In genomic region chr15:40435331-40436089, GRCh38 we compare ENCODE assay signal across 9 cellular contexts. TPM values are rescaled to one million over a fixed set of nuclear protein-coding genes. Genes with fewer than 3 reads are reported as not detected.
DNase-seq lines count a peak whose midpoint lies in the region; ATAC-seq, FAIRE-seq and TF ChIP-seq lines count a peak whose summit lies in the region.
"Had no signal": no experiment of that assay in that cellular context is flagged by ENCODE, and none has a peak within 500 bp of the region (broad histone marks: within the 10 kb centered on the region; RNA-seq: fewer than 3 reads in every experiment).

No MANE protein-coding gene starts in this region.

- no peaks in the 10 kb centered on the region for H4K20me1 ChIP-seq in keratinocyte (ENCODE audit: control insufficient read depth, extremely low read depth, insufficient read depth, low read length)

- peaks cover 20% of the 10 kb centered on the region for H3K27me3 Mint-ChIP-seq in activated T-helper 17 cell treated with anti-CD3 and anti-CD28 coated beads, Interleukin-2, amount 50 U/mL, for 72 hours

- H3K36me3 Mint-ChIP-seq in activated T-helper 17 cell treated with anti-CD3 and anti-CD28 coated beads, Interleukin-2, amount 50 U/mL, for 72 hours (ENCODE audit: low read depth): peaks cover 7% of the 10 kb centered on the region

- peak overlapping the region; percentile 52 for H3K4me3 Mint-ChIP-seq in activated T-helper 17 cell treated with anti-CD3 and anti-CD28 coated beads, Interleukin-2, amount 50 U/mL, for 72 hours

- peak overlapping the region; percentile 63 for H3K4me2 ChIP-seq in keratinocyte (ENCODE audit: control insufficient read depth, extremely low read depth, insufficient read depth, low read depth, low read length)

- H3K4me1 Mint-ChIP-seq in activated T-helper 17 cell treated with anti-CD3 and anti-CD28 coated beads, Interleukin-2, amount 50 U/mL, for 72 hours: peaks cover 11% of the 10 kb centered on the region

- ATAC-seq in activated T-helper 17 cell treated with anti-CD3 and anti-CD28 coated beads, Interleukin-2, amount 50 U/mL, for 72 hours (replicated peaks): no peak

- no peak for FAIRE-seq in keratinocyte (lab: Jason Lieb, UNC)
- FAIRE-seq: GM18507, islet of Langerhans had no signal

- H3K27ac ChIP-seq in keratinocyte (ENCODE audit: control insufficient read depth, insufficient read depth, low read length) (no peak overlapping the region), skin epidermis (peak overlapping the region in 1 of 21 experiments; percentile 40)

- no peak overlapping the region for H2AFZ ChIP-seq in keratinocyte (ENCODE audit: control insufficient read depth, low read length)

- H3K79me2 ChIP-seq in keratinocyte (ENCODE audit: control insufficient read depth, insufficient read depth, low read length): no peaks in the 10 kb centered on the region

- dilution Hi-C loops in keratinocyte (cut with MboI; ENCODE audit: extremely low pct_ligation_motif_present, low sequenced_read_pairs): no loop called here

- peaks cover 50% of the 10 kb centered on the region for H3K27me3 ChIP-seq in keratinocyte (ENCODE audit: control insufficient read depth, extremely low read depth, insufficient read depth, low read length)

- no peak for DNase-seq in HFF-Myc (ENCODE audit: extremely low read depth, low read depth)
- no peak for DNase-seq in keratinocyte (ENCODE audit: low read depth, low spot score)
- DNase-seq in NOMO-1 (lab: John Stamatoyannopoulos, UW; ENCODE audit: unreplicated experiment in 2 of 2): no peak
- DNase-seq in kidney tubule cell (ENCODE audit: low spot score): no peak
- DNase-seq in GM03348 (ENCODE audit: low spot score): no peak

- peaks cover 26% of the 10 kb centered on the region for H3K4me1 ChIP-seq in keratinocyte (ENCODE audit: control insufficient read depth, extremely low read depth, insufficient read depth, low read length)

- no peaks in the 10 kb centered on the region for H3K9me1 ChIP-seq in keratinocyte (ENCODE audit: control insufficient read depth, extremely low read depth, insufficient read depth, low read length)

- H3K4me3 ChIP-seq in HFF-Myc (replicated peaks; ENCODE audit: low read depth, low read length): peak overlapping the region; percentile 29
- H3K4me3 ChIP-seq in keratinocyte (ENCODE audit: control insufficient read depth in 2 of 3, extremely low read depth in 1 of 3, insufficient read depth in 2 of 3, low read depth in 1 of 3, low read length in 3 of 3): peak overlapping the region; percentile 7 to 32 (median 11)
- H3K4me3 ChIP-seq in skin epidermis: peak overlapping the region in 5 of 7 experiments; percentile 8 to 27 (median 20)

- no peak overlapping the region for H3K27ac Mint-ChIP-seq in activated T-helper 17 cell treated with anti-CD3 and anti-CD28 coated beads, Interleukin-2, amount 50 U/mL, for 72 hours

- H3K9me3 Mint-ChIP-seq in activated T-helper 17 cell treated with anti-CD3 and anti-CD28 coated beads, Interleukin-2, amount 50 U/mL, for 72 hours: no peaks in the 10 kb centered on the region

- no peaks in the 10 kb centered on the region for H3K9me3 ChIP-seq in keratinocyte (ENCODE audit: control insufficient read depth, low read depth, low read length)

- no peak overlapping the region for H3K9ac ChIP-seq in keratinocyte (ENCODE audit: control insufficient read depth, extremely low read depth, insufficient read depth, low read length)

- TF ChIP-seq CTCF in HFF-Myc (IDR thresholded peaks at IDR 0.05; ENCODE audit: low read depth, low read length, missing control alignments): no peak
- no peak for TF ChIP-seq CTCF in keratinocyte (optimal IDR thresholded peaks at IDR 0.05 in 1 of 3, IDR thresholded peaks at IDR 0.05 in 1 of 3, conservative IDR thresholded peaks at IDR 0.05 in 1 of 3; ENCODE audit: extremely low read depth in 1 of 3, insufficient read depth in 2 of 3, low read length in 3 of 3)

- no peaks in the 10 kb centered on the region for H3K36me3 ChIP-seq in keratinocyte (ENCODE audit: control insufficient read depth in 2 of 2, extremely low read depth in 1 of 2, insufficient read depth in 2 of 2, low read length in 2 of 2)

RNA-seq across cellular contexts. Expression of gene BAHD1, which starts 5.2 kb away (rescaled TPM):
- total RNA-seq in activated T-helper 17 cell treated with anti-CD3 and anti-CD28 coated beads, Interleukin-2, amount 50 U/mL, for 72 hours: 10 to 100 TPM; 16.6 to 20.3 TPM
- 4.8 to 6.9 TPM (median 6.8 TPM) in 3 replicates for polyA plus RNA-seq in keratinocyte
- polyA plus RNA-seq in keratinocyte (2011; ENCODE audit: low read depth): 2.1 TPM
- 4.7 and 7.3 TPM in 2 replicates for polyA plus RNA-seq in keratinocyte (2011; cell fraction: cytosol; rRNA removed)
- polyA plus RNA-seq in keratinocyte (2011; cell fraction: nucleus; rRNA removed): 19.0 and 21.5 TPM in 2 replicates
- 11.5 and 11.9 TPM in 2 replicates for polyA plus RNA-seq in keratinocyte (2012; ENCODE audit: low replicate concordance)
- polyA minus RNA-seq in keratinocyte: 7.7 to 18.9 TPM (median 7.7 TPM) in 3 replicates
- polyA minus RNA-seq in keratinocyte (2011; cell fraction: cytosol; rRNA and poly(A)+ RNA removed): 10.4 TPM
- 12.7 and 13.2 TPM in 2 replicates for polyA minus RNA-seq in keratinocyte (2011; cell fraction: nucleus; rRNA and poly(A)+ RNA removed)

RNA-seq across cellular contexts. Expression of gene IVD, which starts 29.9 kb away (rescaled TPM):
- 10 to 100 TPM; 48.8 to 57.9 TPM for total RNA-seq in activated T-helper 17 cell treated with anti-CD3 and anti-CD28 coated beads, Interleukin-2, amount 50 U/mL, for 72 hours
- polyA plus RNA-seq in keratinocyte: 13.0 to 18.1 TPM (median 14.2 TPM) in 3 replicates
- 1.3 TPM for polyA plus RNA-seq in keratinocyte (2011; ENCODE audit: low read depth)
- polyA plus RNA-seq in keratinocyte (2011; cell fraction: cytosol; rRNA removed): 8.5 and 9.2 TPM in 2 replicates
- 22.2 and 24.6 TPM in 2 replicates for polyA plus RNA-seq in keratinocyte (2011; cell fraction: nucleus; rRNA removed)
- polyA plus RNA-seq in keratinocyte (2012; ENCODE audit: low replicate concordance): 2.2 and 11.4 TPM in 2 replicates
- polyA minus RNA-seq in keratinocyte: 13.9 to 17.1 TPM (median 15.0 TPM) in 3 replicates
- polyA minus RNA-seq in keratinocyte (2011; cell fraction: cytosol; rRNA and poly(A)+ RNA removed): 13.2 TPM
- 11.8 and 20.4 TPM in 2 replicates for polyA minus RNA-seq in keratinocyte (2011; cell fraction: nucleus; rRNA and poly(A)+ RNA removed)

RNA-seq across cellular contexts. Expression of gene CHST14, which starts 35.3 kb away (rescaled TPM):
- 10 to 100 TPM in 1 of 2 donors, 1 to 10 TPM in 1; 6.0 to 12.1 TPM for total RNA-seq in activated T-helper 17 cell treated with anti-CD3 and anti-CD28 coated beads, Interleukin-2, amount 50 U/mL, for 72 hours
- 1.1 to 4.4 TPM (median 1.5 TPM) in 3 replicates for polyA plus RNA-seq in keratinocyte
- 1.1 TPM for polyA plus RNA-seq in keratinocyte (2011; ENCODE audit: low read depth)
- polyA plus RNA-seq in keratinocyte (2011; cell fraction: cytosol; rRNA removed): 0.88 and 0.91 TPM in 2 replicates
- 3.9 and 4.0 TPM in 2 replicates for polyA plus RNA-seq in keratinocyte (2011; cell fraction: nucleus; rRNA removed)
- polyA plus RNA-seq in keratinocyte (2012; ENCODE audit: low replicate concordance): 2.2 and 4.2 TPM in 2 replicates
- 1.2 to 3.6 TPM (median 1.5 TPM) in 3 replicates for polyA minus RNA-seq in keratinocyte
- polyA minus RNA-seq in keratinocyte (2011; cell fraction: cytosol; rRNA and poly(A)+ RNA removed): 1.7 TPM
- polyA minus RNA-seq in keratinocyte (2011; cell fraction: nucleus; rRNA and poly(A)+ RNA removed): 1.9 TPM in 2 replicates

RNA-seq across cellular contexts. Expression of gene KNSTRN, which starts 53.0 kb away (rescaled TPM):
- 10 to 100 TPM; 48.5 to 65.9 TPM for total RNA-seq in activated T-helper 17 cell treated with anti-CD3 and anti-CD28 coated beads, Interleukin-2, amount 50 U/mL, for 72 hours
- 21.0 to 42.8 TPM (median 42.4 TPM) in 3 replicates for polyA plus RNA-seq in keratinocyte
- 47.0 TPM for polyA plus RNA-seq in keratinocyte (2011; ENCODE audit: low read depth)
- 22.2 and 37.8 TPM in 2 replicates for polyA plus RNA-seq in keratinocyte (2011; cell fraction: cytosol; rRNA removed)
- 22.5 and 30.4 TPM in 2 replicates for polyA plus RNA-seq in keratinocyte (2011; cell fraction: nucleus; rRNA removed)
- 12.5 and 33.3 TPM in 2 replicates for polyA plus RNA-seq in keratinocyte (2012; ENCODE audit: low replicate concordance)
- 17.3 to 74.2 TPM (median 19.2 TPM) in 3 replicates for polyA minus RNA-seq in keratinocyte
- polyA minus RNA-seq in keratinocyte (2011; cell fraction: cytosol; rRNA and poly(A)+ RNA removed): 18.4 TPM
- 9.4 and 21.8 TPM in 2 replicates for polyA minus RNA-seq in keratinocyte (2011; cell fraction: nucleus; rRNA and poly(A)+ RNA removed)
